Comparison of ENCODE assay signal across 7 cellular contexts in the genomic region with DNA sequence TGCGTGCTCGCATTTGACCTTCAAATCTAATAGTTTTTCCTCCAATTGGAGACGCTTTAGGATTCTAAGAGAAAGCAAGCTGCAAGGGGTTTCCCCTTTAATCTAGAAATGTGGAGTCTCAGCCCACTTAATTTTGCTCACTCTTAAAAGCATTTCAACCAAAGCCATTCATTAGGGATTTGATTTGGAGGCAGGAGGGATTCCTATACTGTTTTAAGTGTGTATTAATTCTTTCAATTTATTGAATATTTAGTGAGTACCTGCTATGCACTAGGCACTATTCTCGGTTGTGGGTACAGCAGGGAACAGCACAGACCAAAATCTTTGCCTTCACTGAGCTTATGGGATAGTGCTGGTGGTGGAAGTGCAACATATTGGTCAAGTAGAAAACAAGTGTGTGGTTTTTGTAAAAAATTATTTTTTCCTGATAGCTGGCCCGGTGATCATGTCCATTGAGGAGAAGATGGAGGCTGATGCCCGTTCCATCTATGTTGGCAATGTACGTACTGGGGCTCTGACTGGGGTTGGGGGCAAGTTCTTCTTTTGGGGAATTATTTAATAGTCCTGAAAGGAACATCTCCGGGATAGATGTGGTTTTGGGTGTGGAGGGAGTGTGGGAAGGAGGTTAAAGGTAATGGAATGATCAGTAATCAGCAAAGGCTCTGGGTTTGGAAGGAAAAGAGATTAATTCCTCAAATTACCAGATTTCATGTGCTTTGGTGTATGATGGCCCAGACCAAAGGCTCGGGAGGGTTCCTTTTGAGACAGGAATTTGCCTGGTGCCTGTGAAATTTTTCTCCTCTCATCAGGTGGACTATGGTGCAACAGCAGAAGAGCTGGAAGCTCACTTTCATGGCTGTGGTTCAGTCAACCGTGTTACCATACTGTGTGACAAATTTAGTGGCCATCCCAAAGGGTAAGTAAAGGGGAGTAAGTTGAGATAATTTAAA. TPM values are rescaled to one million over a fixed set of nuclear protein-coding genes. Genes with fewer than 3 reads are reported as not detected.
DNase-seq lines count a peak whose midpoint lies in the region; ATAC-seq lines count a peak whose summit lies in the region.

No MANE protein-coding gene starts in this region.

- H3K9me3 ChIP-seq in HUES48 (ENCODE audit: control insufficient read depth, insufficient read depth, low read length) (no peaks in the 10 kb centered on the region), iPS-18c (ENCODE audit: control insufficient read depth, insufficient read depth, low read length) (no peaks in the 10 kb centered on the region)

- H3K27ac Mint-ChIP-seq in activated naive CD4-positive, alpha-beta T cell treated with anti-CD3 and anti-CD28 coated beads, Interleukin-2, amount 50 U/mL, for 72 hours = peak overlapping the region; percentile 96 to 99
- H3K27ac Mint-ChIP-seq in stimulated activated naive B cell treated with anti-CD40 and anti-IgM and Interleukin-4, amounts not matched to agents 10 μg/mL and 1 μg/mL and 100 μg/mL, for 72 hours = peak overlapping the region; percentile 96

- H3K4me1 ChIP-seq in HUES48 (ENCODE audit: control insufficient read depth, insufficient read depth, low read length) = peaks cover 17% of the 10 kb centered on the region; the same call in 1 of the 2 replicates

- no peak for ATAC-seq in activated naive CD4-positive, alpha-beta T cell treated with anti-CD3 and anti-CD28 coated beads, Interleukin-2, amount 50 U/mL, for 72 hours
- ATAC-seq in stimulated activated naive B cell treated with anti-CD40 and anti-IgM and Interleukin-4, amounts not matched to agents 10 μg/mL and 1 μg/mL and 100 μg/mL, for 72 hours (replicated peaks) = no peak

- H3K36me3 Mint-ChIP-seq in activated naive CD4-positive, alpha-beta T cell treated with anti-CD3 and anti-CD28 coated beads, Interleukin-2, amount 50 U/mL, for 72 hours = peaks cover 30 to 35% of the 10 kb centered on the region in 2 donors
- peaks cover 38 to 53% of the 10 kb centered on the region in 2 donors for H3K36me3 Mint-ChIP-seq in stimulated activated naive B cell treated with anti-CD40 and anti-IgM and Interleukin-4, amounts not matched to agents 10 μg/mL and 1 μg/mL and 100 μg/mL, for 72 hours

- peak overlapping the region; percentile 92 to 95 for H3K4me3 Mint-ChIP-seq in stimulated activated naive B cell treated with anti-CD40 and anti-IgM and Interleukin-4, amounts not matched to agents 10 μg/mL and 1 μg/mL and 100 μg/mL, for 72 hours

- H3K9ac ChIP-seq in HUES48 (ENCODE audit: low read depth, low read length) = peak overlapping the region; percentile 94

- peak overlapping the region; percentile 98 for H3K4me3 ChIP-seq in HUES48 (ENCODE audit: low read depth, low read length)
- peak overlapping the region; percentile 94 for H3K4me3 ChIP-seq in iPS-18c (ENCODE audit: insufficient read depth, low read depth, low read length)

- peak overlapping the region; percentile 95 for H3K27ac ChIP-seq in HUES48 (ENCODE audit: low read depth, low read length)

- no peak for DNase-seq in activated naive CD4-positive, alpha-beta T cell treated with anti-CD3 and anti-CD28 coated beads, Interleukin-2, amount 50 U/mL, for 72 hours (ENCODE audit: low spot score in 2 of 2)
- no peak for DNase-seq in stimulated activated naive B cell treated with anti-CD40 and anti-IgM and Interleukin-4, amounts not matched to agents 10 μg/mL and 1 μg/mL and 100 μg/mL, for 72 hours
- DNase-seq in mucosa of gallbladder (ENCODE audit: low spot score) = no peak
- no peak for DNase-seq in GM03348 (ENCODE audit: low spot score)
- DNase-seq in ureter (ENCODE audit: low spot score) = no peak

- H3K9me3 Mint-ChIP-seq in activated naive CD4-positive, alpha-beta T cell treated with anti-CD3 and anti-CD28 coated beads, Interleukin-2, amount 50 U/mL, for 72 hours = peaks cover 0 to 7% of the 10 kb centered on the region in 2 donors
- peaks cover 0 to 4% of the 10 kb centered on the region in 2 donors for H3K9me3 Mint-ChIP-seq in stimulated activated naive B cell treated with anti-CD40 and anti-IgM and Interleukin-4, amounts not matched to agents 10 μg/mL and 1 μg/mL and 100 μg/mL, for 72 hours

- peaks cover 29% of the 10 kb centered on the region for H3K36me3 ChIP-seq in HUES48 (ENCODE audit: control insufficient read depth, insufficient read depth, low read length)

- H3K27me3 ChIP-seq in HUES48 (ENCODE audit: control insufficient read depth, insufficient read depth, low read length) = no peaks in the 10 kb centered on the region

- H3K27me3 Mint-ChIP-seq in stimulated activated naive B cell treated with anti-CD40 and anti-IgM and Interleukin-4, amounts not matched to agents 10 μg/mL and 1 μg/mL and 100 μg/mL, for 72 hours = no peaks in the 10 kb centered on the region

- H3K4me1 Mint-ChIP-seq in stimulated activated naive B cell treated with anti-CD40 and anti-IgM and Interleukin-4, amounts not matched to agents 10 μg/mL and 1 μg/mL and 100 μg/mL, for 72 hours = peaks cover 21 to 53% of the 10 kb centered on the region in 2 donors

RNA-seq across cellular contexts. Expression of a gene that starts 1.6 kb away (rescaled TPM):
- total RNA-seq in activated naive CD4-positive, alpha-beta T cell treated with anti-CD3 and anti-CD28 coated beads, Interleukin-2, amount 50 U/mL, for 72 hours = 100 to 1,000 TPM; 232 to 242 TPM
- total RNA-seq in mucosa of gallbladder (186 TPM), ureter (178 TPM)

RNA-seq across cellular contexts. Expression of a gene that starts 16.2 kb away (rescaled TPM):
- 1 to 10 TPM; 1.7 to 2.3 TPM for total RNA-seq in activated naive CD4-positive, alpha-beta T cell treated with anti-CD3 and anti-CD28 coated beads, Interleukin-2, amount 50 U/mL, for 72 hours
- 54.2 TPM for total RNA-seq in mucosa of gallbladder
- 51.1 TPM for total RNA-seq in ureter

RNA-seq across cellular contexts. Expression of a gene that starts 20.2 kb away (rescaled TPM):
- 10 to 100 TPM; 26.6 to 49.8 TPM for total RNA-seq in activated naive CD4-positive, alpha-beta T cell treated with anti-CD3 and anti-CD28 coated beads, Interleukin-2, amount 50 U/mL, for 72 hours
- total RNA-seq in mucosa of gallbladder (24.4 TPM), ureter (28.2 TPM)

RNA-seq across cellular contexts. Expression of a gene that starts 29.8 kb away (rescaled TPM):
- total RNA-seq in activated naive CD4-positive, alpha-beta T cell treated with anti-CD3 and anti-CD28 coated beads, Interleukin-2, amount 50 U/mL, for 72 hours = 1 to 10 TPM; 7.4 to 8.8 TPM
- 64.3 TPM for total RNA-seq in mucosa of gallbladder
- total RNA-seq in ureter = 35.3 TPM

RNA-seq across cellular contexts. Expression of a gene that starts 36.9 kb away (rescaled TPM):
- 10 to 100 TPM in 1 of 2 donors, 1 to 10 TPM in 1; 6.4 to 15.1 TPM for total RNA-seq in activated naive CD4-positive, alpha-beta T cell treated with anti-CD3 and anti-CD28 coated beads, Interleukin-2, amount 50 U/mL, for 72 hours
- total RNA-seq in mucosa of gallbladder (26.0 TPM), ureter (32.7 TPM)

Comparison
In these comparisons a context has a peak if more than half of its experiments do, and no peak if none do; other contexts are left out.
1. RNA of a gene that starts 16.2 kb away (total RNA-seq): 54.2 TPM in mucosa of gallbladder (single experiment) and 51.1 TPM in ureter (single experiment); 1.7 to 2.3 TPM in activated naive CD4-positive, alpha-beta T cell treated with anti-CD3 and anti-CD28 coated beads, Interleukin-2, amount 50 U/mL, for 72 hours; every median in the first group is over 10 times any median in the second.